1 cellular context compared by ENCODE assay signal in genomic region chr2:97645700-97646629, GRCh38.
TF ChIP-seq lines count a peak whose summit lies in the region.

COX5B (plus strand) TSS chr2:97646062; CDS start chr2:97646087, 25 bp downstream.

TF ChIP-seq in HEK293, 187 proteins besides CTCF, POLR2A, EP300 and RAD21 (continued from another document and continues in another):
- TF ChIP-seq ZNF513 (tag by site-specific recombination; IDR thresholded peaks at IDR 0.05), result no peak
- peak; percentile 83 for TF ChIP-seq ZBTB11 (tag by site-specific recombination; conservative IDR thresholded peaks at IDR 0.05; ENCODE audit: low read depth)
- no peak for TF ChIP-seq ZNF239 (tag by site-specific recombination; IDR thresholded peaks at IDR 0.05)
- TF ChIP-seq ZFP69B (tag by site-specific recombination; IDR thresholded peaks at IDR 0.05), result no peak
- no peak for TF ChIP-seq ZNF792 (tag by site-specific recombination; IDR thresholded peaks at IDR 0.05)
- no peak for TF ChIP-seq ZBTB48 (tag by site-specific recombination; IDR thresholded peaks at IDR 0.05)
- no peak for TF ChIP-seq SALL2 (tag by site-specific recombination; IDR thresholded peaks at IDR 0.05; ENCODE audit: borderline replicate concordance)
- peak; percentile 83 for TF ChIP-seq PRDM10 (tag by site-specific recombination; IDR thresholded peaks at IDR 0.05)
- no peak for TF ChIP-seq ZEB2 (tag by site-specific recombination; IDR thresholded peaks at IDR 0.05)
- no peak for TF ChIP-seq HOXC10 (CRISPR knock-in tag; IDR thresholded peaks at IDR 0.05)
- TF ChIP-seq ZNF658 (tag by site-specific recombination; IDR thresholded peaks at IDR 0.05), result no peak
- no peak for TF ChIP-seq ZNF600 (tag by site-specific recombination; IDR thresholded peaks at IDR 0.05)
- TF ChIP-seq SCRT1 (tag by site-specific recombination; IDR thresholded peaks at IDR 0.05; ENCODE audit: borderline replicate concordance), result no peak
- no peak for TF ChIP-seq ZNF132 (tag by site-specific recombination; IDR thresholded peaks at IDR 0.05; ENCODE audit: borderline replicate concordance)
- 0 out of 2 replicates have a peak, but pooled peaks have one; percentile 20 for TF ChIP-seq KLF10 (tag by site-specific recombination; IDR thresholded peaks at IDR 0.05)
- no peak for TF ChIP-seq ZNF654 (tag by site-specific recombination; IDR thresholded peaks at IDR 0.05; ENCODE audit: low read depth)
- TF ChIP-seq ZBTB6 (tag by site-specific recombination; IDR thresholded peaks at IDR 0.05), result no peak
- TF ChIP-seq PBX3 (CRISPR knock-in tag; IDR thresholded peaks at IDR 0.05), result no peak
- TF ChIP-seq ZNF404 (tag by site-specific recombination; IDR thresholded peaks at IDR 0.05), result no peak
- TF ChIP-seq ZNF37A (tag by site-specific recombination; IDR thresholded peaks at IDR 0.05), result no peak
- 0 out of 2 replicates have a peak, but pooled peaks have one; percentile 29 for TF ChIP-seq ZNF24 (tag by site-specific recombination; IDR thresholded peaks at IDR 0.05)
- no peak for TF ChIP-seq ZNF488 (tag by site-specific recombination; IDR thresholded peaks at IDR 0.05)
- no peak for TF ChIP-seq ZNF169 (tag by site-specific recombination; IDR thresholded peaks at IDR 0.05)
- TF ChIP-seq ZNF561 (tag by site-specific recombination; IDR thresholded peaks at IDR 0.05; ENCODE audit: borderline replicate concordance), result no peak
- peak; percentile 35; the same call in 1 of the 2 replicates for TF ChIP-seq YY1 (tag by site-specific recombination; IDR thresholded peaks at IDR 0.05)
- TF ChIP-seq ZFP37 (tag by site-specific recombination; IDR thresholded peaks at IDR 0.05), result no peak
- TF ChIP-seq ZNF48 (tag by site-specific recombination; IDR thresholded peaks at IDR 0.05), result no peak
- TF ChIP-seq ZNF26 (tag by site-specific recombination; IDR thresholded peaks at IDR 0.05), result no peak
- no peak for TF ChIP-seq ZBTB49 (tag by site-specific recombination; IDR thresholded peaks at IDR 0.05; ENCODE audit: low read depth)
- TF ChIP-seq ZNF2 (tag by site-specific recombination; IDR thresholded peaks at IDR 0.05), result no peak
- TF ChIP-seq ZNF704 (tag by site-specific recombination; IDR thresholded peaks at IDR 0.05), result no peak
- TF ChIP-seq ZNF580 (tag by site-specific recombination; IDR thresholded peaks at IDR 0.05), result no peak
- TF ChIP-seq ZNF518A (tag by site-specific recombination; conservative IDR thresholded peaks at IDR 0.05; ENCODE audit: low read depth), result peak; percentile 54
- no peak for TF ChIP-seq REPIN1 (tag by site-specific recombination; IDR thresholded peaks at IDR 0.05; ENCODE audit: low read depth)
